In genomic region chr2:227152093-227152766, GRCh38 we compare ENCODE assay signal across 16 cellular contexts. TPM values are rescaled to one million over a fixed set of nuclear protein-coding genes. Genes with fewer than 3 reads are reported as not detected.
"Had no signal": no experiment of that assay in that cellular context is flagged by ENCODE, and none has a peak within 500 bp of the region (broad histone marks: within the 10 kb centered on the region; RNA-seq: fewer than 3 reads in every experiment).

No MANE protein-coding gene starts in this region.

- ATAC-seq: activated CD4-positive, CD25-positive, alpha-beta regulatory T cell treated with anti-CD3 and anti-CD28 coated beads, Interleukin-2, amount 50 U/mL, for 24 hours; activated CD8-positive, alpha-beta memory T cell treated with anti-CD3 and anti-CD28 coated beads, Interleukin-2, amount 10 ng/mL, durations not matched to agents 7 days and 5 days; lower lobe of right lung had no signal

- DNase-seq: activated CD4-positive, alpha-beta T cell treated with anti-CD3 and anti-CD28 coated beads, Interleukin-2, amount 50 U/mL, for 48 hours; activated CD8-positive, alpha-beta memory T cell treated with anti-CD3 and anti-CD28 coated beads, Interleukin-2, amount 10 ng/mL, durations not matched to agents 7 days and 5 days; activated effector memory CD4-positive, alpha-beta T cell treated with Interleukin-2 at 50 U/mL for 16 hours; activated T-cell treated with anti-CD3 and anti-CD28 coated beads, Interleukin-2, amount 50 U/mL, for 24 hours; central memory CD4-positive, alpha-beta T cell; effector CD4-positive, alpha-beta T cell; hippocampal formation; kidney glomerular epithelial cell; lower lobe of right lung; naive B cell; stimulated activated naive B cell treated with anti-CD40 and anti-IgM and Interleukin-4, amounts not matched to agents 10 μg/mL and 1 μg/mL and 100 μg/mL, for 72 hours; transverse colon had no signal

- H3K4me3 ChIP-seq: coronary artery, lower lobe of right lung, transverse colon had no signal

RNA-seq across cellular contexts. Expression of gene COL4A4, which starts 11.8 kb away (rescaled TPM):
- total RNA-seq: activated CD8-positive, alpha-beta memory T cell treated with anti-CD3 and anti-CD28 coated beads, Interleukin-2, amount 10 ng/mL, durations not matched to agents 7 days and 5 days; endothelial cell of umbilical vein had no signal

RNA-seq across cellular contexts. Expression of gene COL4A3, which starts 12.2 kb away (rescaled TPM):
- total RNA-seq: activated CD8-positive, alpha-beta memory T cell treated with anti-CD3 and anti-CD28 coated beads, Interleukin-2, amount 10 ng/mL, durations not matched to agents 7 days and 5 days; endothelial cell of umbilical vein; T-helper 2 cell treated with Interferon-gamma antibody and Interleukin-4, amounts not matched to agents 100 ng/mL and 5 ng/mL, for 36 hours had no signal
